8 cellular contexts compared by ENCODE assay signal in genomic region chr16:228151-228855, GRCh38. TPM values are rescaled to one million over a fixed set of nuclear protein-coding genes. Genes with fewer than 3 reads are reported as not detected.
A peak's percentile ranks its signal among the peaks of the same experiment; 100 is the strongest.
DNase-seq lines count a peak whose midpoint lies in the region; ATAC-seq and TF ChIP-seq lines count a peak whose summit lies in the region.

No MANE protein-coding gene starts in this region.

- peaks cover 13 to 24% (median 22%) of the 10 kb centered on the region in 3 donors for H3K4me1 Mint-ChIP-seq in naive B cell

- POLR2A ChIA-PET in PC-9 (lab: Charles Lee; ENCODE audit: unreplicated experiment), result interaction anchor here (0.5 to 1.0 kb wide), 8 partner anchors 11 to 292 kb away, joined by 3 to 29 read pairs (median 4); no protein-coding TSS in a partner anchor

- H3K4me2 ChIP-seq in PC-9, result peak overlapping the region; percentile 98

- peak overlapping the region; percentile 76 for H2AFZ ChIP-seq in PC-9

- no peaks in the 10 kb centered on the region for H3K27me3 Mint-ChIP-seq in naive B cell

- H3K9me3 Mint-ChIP-seq in naive B cell, result no peaks in the 10 kb centered on the region

- no peak for DNase-seq in AG10803 (ENCODE audit: low read depth)
- DNase-seq in PC-9, result no peak
- DNase-seq in naive B cell, result peak; percentile 2
- DNase-seq in activated CD4-positive, alpha-beta T cell treated with anti-CD3 and anti-CD28 coated beads, Interleukin-2, amount 50 U/mL, for 1 hour, result no peak
- no peak for DNase-seq in NCI-H2171 treated with DMSO at 0.1 percent for 48 hours (lab: John Stamatoyannopoulos, UW)

- peak overlapping the region; percentile 30 to 98 (median 88) for H3K27ac Mint-ChIP-seq in naive B cell

- intact Hi-C loops in PC-9 (cut with micrococcal nuclease; ENCODE audit: unreplicated experiment), result no loop called here

- H3K36me3 Mint-ChIP-seq in naive B cell, result no peaks in the 10 kb centered on the region

- BruUV-seq in PC-9 (replicated peaks; lab: Mats Ljungman, UMichigan), result TSS peak; percentile 22

- peaks cover 48% of the 10 kb centered on the region for H4K20me1 ChIP-seq in PC-9 (ENCODE audit: insufficient read depth)

- H3K27ac ChIP-seq in PC-9, result peak overlapping the region; percentile 75; the same call in 1 of the 2 replicates

- CTCF ChIA-PET in PC-9 (lab: Charles Lee), result interaction anchor here (0.6 to 1.0 kb wide), 4 partner anchors 10 to 134 kb away, joined by 3 to 8 read pairs (median 4); no protein-coding TSS in a partner anchor

- no peak for TF ChIP-seq CTCF in AG10803 (conservative IDR thresholded peaks at IDR 0.05; ENCODE audit: low read length)
- no peak for TF ChIP-seq CTCF in PC-9 (conservative IDR thresholded peaks at IDR 0.05)

- no peaks in the 10 kb centered on the region for H3K9me2 ChIP-seq in PC-9 (ENCODE audit: insufficient read depth)

- peaks cover 11% of the 10 kb centered on the region; the same call in 1 of the 2 replicates for H3F3A ChIP-seq in PC-9 (ENCODE audit: insufficient read depth, low read depth)

- H3K27me3 ChIP-seq in PC-9 (ENCODE audit: insufficient read depth, low read depth) (no peaks in the 10 kb centered on the region), endocrine pancreas (ENCODE audit: control insufficient read depth, insufficient read depth, low read length) (no peaks in the 10 kb centered on the region)

- H3K36me3 ChIP-seq in PC-9 (ENCODE audit: low read depth) (peaks cover 37% of the 10 kb centered on the region), endocrine pancreas (ENCODE audit: control insufficient read depth, insufficient read depth, low read length) (peaks cover 4% of the 10 kb centered on the region)

- H3K4me3 ChIP-seq in AG10803 (ENCODE audit: low read length), result peak overlapping the region; percentile 93
- peak overlapping the region; percentile 93 for H3K4me3 ChIP-seq in PC-9
- peak overlapping the region; percentile 70 for H3K4me3 ChIP-seq in endocrine pancreas (ENCODE audit: control insufficient read depth, insufficient read depth, low read length)

- H3K4me1 ChIP-seq in PC-9 (replicated peaks; ENCODE audit: insufficient read depth) (peaks cover 15% of the 10 kb centered on the region), endocrine pancreas (ENCODE audit: control insufficient read depth, insufficient read depth, low read length) (peaks cover 14% of the 10 kb centered on the region)

- H3K9ac ChIP-seq in endocrine pancreas (ENCODE audit: control insufficient read depth, insufficient read depth, low read length), result peak overlapping the region; percentile 98

- H3K9me3 ChIP-seq in PC-9 (ENCODE audit: insufficient read depth, low read depth) (no peaks in the 10 kb centered on the region), endocrine pancreas (ENCODE audit: control insufficient read depth, low read length) (no peaks in the 10 kb centered on the region)

- peak overlapping the region; percentile 80 to 95 (median 90) for H3K4me3 Mint-ChIP-seq in naive B cell

- H3K79me2 ChIP-seq in PC-9 (ENCODE audit: low read depth), result peaks cover 56% of the 10 kb centered on the region

- ATAC-seq in GM21529 (IDR thresholded peaks at IDR 0.05; ENCODE audit: unreplicated experiment) (peak; percentile 17), naive B cell (ENCODE audit: low read depth in 2 of 2) (no peak), GM21737 (IDR thresholded peaks at IDR 0.05; ENCODE audit: unreplicated experiment) (no peak)

RNA-seq across cellular contexts. Expression of gene LUC7L, which starts 0.9 kb away (rescaled TPM):
- 64.3 and 66.9 TPM in 2 replicates for total RNA-seq in PC-9 (2021)
- 10 to 100 TPM in 5 of 6 donors, 1 to 10 TPM in 1; 9.6 to 20.4 (median 12.8) TPM for polyA plus RNA-seq in naive B cell (ENCODE audit: low read depth in 6 of 6)

RNA-seq across cellular contexts. Expression of gene FAM234A, which starts 6.3 kb away (rescaled TPM):
- total RNA-seq in PC-9 (2021), result 126 and 131 TPM in 2 replicates
- 10 to 100 TPM; 19.3 to 28.7 (median 24.5) TPM for polyA plus RNA-seq in naive B cell (ENCODE audit: low read depth in 6 of 6)

RNA-seq across cellular contexts. Expression of gene RGS11, which starts 47.4 kb away (rescaled TPM):
- total RNA-seq in PC-9 (2021), result not detected in 2 replicates
- under 1 TPM in 1 of 6 donors, not detected in 5; 0.14 TPM for polyA plus RNA-seq in naive B cell (ENCODE audit: low read depth in 6 of 6)

RNA-seq across cellular contexts. Expression of gene HBQ1, which starts 48.0 kb away (rescaled TPM):
- total RNA-seq in PC-9 (2021), result not detected in 2 replicates
- not detected for polyA plus RNA-seq in naive B cell (ENCODE audit: low read depth in 6 of 6)

RNA-seq across cellular contexts. Expression of gene HBA1, which starts 51.8 kb away (rescaled TPM):
- total RNA-seq in PC-9 (2021), result not detected in 2 replicates
- polyA plus RNA-seq in naive B cell (ENCODE audit: low read depth in 6 of 6), result 100 to 1,000 TPM in 3 of 6 donors, 10 to 100 TPM in 3; 42.8 to 256 (median 100) TPM
